Comparison of ENCODE assay signal across 18 cellular contexts in genomic region chr21:14922980-14923379, GRCh38.
DNase-seq lines count a peak whose midpoint lies in the region; ATAC-seq, FAIRE-seq and TF ChIP-seq lines count a peak whose summit lies in the region.
"Had no signal": no experiment of that assay in that cellular context is flagged by ENCODE, and none has a peak within 500 bp of the region (broad histone marks: within the 10 kb centered on the region; RNA-seq: fewer than 3 reads in every experiment).

No MANE protein-coding gene starts in this region.

- no peaks in the 10 kb centered on the region for H3K9me3 Mint-ChIP-seq in HFFc6
- H3K9me3 Mint-ChIP-seq in activated naive CD8-positive, alpha-beta T cell treated with anti-CD3 and anti-CD28 coated beads, Interleukin-2, amount 50 U/mL, for 24 hours: no peaks in the 10 kb centered on the region
- no peaks in the 10 kb centered on the region for H3K9me3 Mint-ChIP-seq in activated naive CD4-positive, alpha-beta T cell treated with anti-CD3 and anti-CD28 coated beads, Interleukin-2, amount 10 ng/mL, durations not matched to agents 7 days and 5 days
- no peaks in the 10 kb centered on the region for H3K9me3 Mint-ChIP-seq in stimulated activated naive CD8-positive, alpha-beta T cell treated with anti-CD3 and anti-CD28 coated beads, Interleukin-15, amount 100 ng/mL, for 72 hours
- H3K9me3 Mint-ChIP-seq: CD4-positive, CD25-positive, alpha-beta regulatory T cell had no signal

- H3K36me3 ChIP-seq in subcutaneous abdominal adipose tissue (ENCODE audit: control insufficient read depth in 5 of 5, insufficient read depth in 5 of 5, low read length in 5 of 5): no peaks in the 10 kb centered on the region
- H3K36me3 ChIP-seq: BE2C had no signal

- no peak overlapping the region for H3K4me3 ChIP-seq in A549
- no peak overlapping the region for H3K4me3 ChIP-seq in subcutaneous abdominal adipose tissue (ENCODE audit: low read depth in 1 of 5, low read length in 5 of 5)

- POLR2A ChIA-PET in A549 (lab: Yijun Ruan, JAX): no interaction called here

- no peak for TF ChIP-seq EP300 in A549 (IDR thresholded peaks at IDR 0.05)

- no peak for TF ChIP-seq CTCF in A549 (IDR thresholded peaks at IDR 0.05)
- TF ChIP-seq CTCF in HFFc6 (IDR thresholded peaks at IDR 0.05): no peak

- peak overlapping the region; percentile 11 for H3K4me3 Mint-ChIP-seq in HFFc6
- H3K4me3 Mint-ChIP-seq in activated naive CD8-positive, alpha-beta T cell treated with anti-CD3 and anti-CD28 coated beads, Interleukin-2, amount 50 U/mL, for 24 hours: no peak overlapping the region
- no peak overlapping the region for H3K4me3 Mint-ChIP-seq in activated naive CD4-positive, alpha-beta T cell treated with anti-CD3 and anti-CD28 coated beads, Interleukin-2, amount 10 ng/mL, durations not matched to agents 7 days and 5 days
- H3K4me3 Mint-ChIP-seq in stimulated activated naive CD8-positive, alpha-beta T cell treated with anti-CD3 and anti-CD28 coated beads, Interleukin-15, amount 100 ng/mL, for 72 hours: no peak overlapping the region
- H3K4me3 Mint-ChIP-seq: CD4-positive, CD25-positive, alpha-beta regulatory T cell had no signal

- CTCF ChIA-PET in A549 (lab: Yijun Ruan, JAX): no interaction called here
- CTCF ChIA-PET in activated naive CD4-positive, alpha-beta T cell treated with anti-CD3 and anti-CD28 coated beads, Interleukin-2, amount 10 ng/mL, durations not matched to agents 7 days and 5 days (lab: Charles Lee): no interaction called here

- H3K27ac ChIP-seq in A549 (no peak overlapping the region), subcutaneous abdominal adipose tissue (ENCODE audit: low read depth, low read length) (peak overlapping the region; percentile 84)

- H3K4me1 ChIP-seq in A549: no peaks in the 10 kb centered on the region
- H3K4me1 ChIP-seq in subcutaneous abdominal adipose tissue (ENCODE audit: control insufficient read depth in 5 of 5, insufficient read depth in 5 of 5, low read length in 5 of 5): peaks cover 0 to 34% (median 5%) of the 10 kb centered on the region in 5 donors
- H3K4me1 ChIP-seq: BE2C, Caco-2 had no signal

- H3K27ac Mint-ChIP-seq in HFFc6: peak overlapping the region; percentile 30
- H3K27ac Mint-ChIP-seq in activated naive CD8-positive, alpha-beta T cell treated with anti-CD3 and anti-CD28 coated beads, Interleukin-2, amount 50 U/mL, for 24 hours: no peak overlapping the region
- H3K27ac Mint-ChIP-seq in activated naive CD4-positive, alpha-beta T cell treated with anti-CD3 and anti-CD28 coated beads, Interleukin-2, amount 10 ng/mL, durations not matched to agents 7 days and 5 days: no peak overlapping the region
- no peak overlapping the region for H3K27ac Mint-ChIP-seq in stimulated activated naive CD8-positive, alpha-beta T cell treated with anti-CD3 and anti-CD28 coated beads, Interleukin-15, amount 100 ng/mL, for 72 hours
- H3K27ac Mint-ChIP-seq: CD4-positive, CD25-positive, alpha-beta regulatory T cell had no signal

- H3K27me3 ChIP-seq in subcutaneous abdominal adipose tissue (ENCODE audit: control insufficient read depth in 5 of 5, insufficient read depth in 4 of 5, low read length in 5 of 5): no peaks in the 10 kb centered on the region
- H3K27me3 ChIP-seq: BE2C had no signal

- H3K4me2 ChIP-seq in A549: no peak overlapping the region

- no peak for TF ChIP-seq POLR2A in A549 (IDR thresholded peaks at IDR 0.05; ENCODE audit: low read length)

- H3K9me3 ChIP-seq in A549 (no peaks in the 10 kb centered on the region), subcutaneous abdominal adipose tissue (ENCODE audit: control insufficient read depth in 5 of 5, low read length in 5 of 5) (no peaks in the 10 kb centered on the region)
- H3K9me3 ChIP-seq: BE2C, Caco-2 had no signal

- 100% methylated on average over 1 of the region's 1 CpG for WGBS in A549 (ENCODE audit: missing lambda C conversion rate)

- H3K27me3 Mint-ChIP-seq in HFFc6 (ENCODE audit: insufficient read depth): no peaks in the 10 kb centered on the region
- H3K27me3 Mint-ChIP-seq in activated naive CD8-positive, alpha-beta T cell treated with anti-CD3 and anti-CD28 coated beads, Interleukin-2, amount 50 U/mL, for 24 hours: peaks cover 6% of the 10 kb centered on the region
- H3K27me3 Mint-ChIP-seq in activated naive CD4-positive, alpha-beta T cell treated with anti-CD3 and anti-CD28 coated beads, Interleukin-2, amount 10 ng/mL, durations not matched to agents 7 days and 5 days: no peaks in the 10 kb centered on the region
- no peaks in the 10 kb centered on the region for H3K27me3 Mint-ChIP-seq in stimulated activated naive CD8-positive, alpha-beta T cell treated with anti-CD3 and anti-CD28 coated beads, Interleukin-15, amount 100 ng/mL, for 72 hours
- H3K27me3 Mint-ChIP-seq: CD4-positive, CD25-positive, alpha-beta regulatory T cell had no signal

- no peak for TF ChIP-seq RAD21 in A549 (conservative IDR thresholded peaks at IDR 0.05 in 1 of 2, IDR thresholded peaks at IDR 0.05 in 1 of 2)

- H3K36me3 Mint-ChIP-seq in HFFc6 (ENCODE audit: low read depth): no peaks in the 10 kb centered on the region
- H3K36me3 Mint-ChIP-seq in activated naive CD8-positive, alpha-beta T cell treated with anti-CD3 and anti-CD28 coated beads, Interleukin-2, amount 50 U/mL, for 24 hours (ENCODE audit: low read depth): no peaks in the 10 kb centered on the region
- H3K36me3 Mint-ChIP-seq in activated naive CD4-positive, alpha-beta T cell treated with anti-CD3 and anti-CD28 coated beads, Interleukin-2, amount 10 ng/mL, durations not matched to agents 7 days and 5 days: no peaks in the 10 kb centered on the region
- H3K36me3 Mint-ChIP-seq: CD4-positive, CD25-positive, alpha-beta regulatory T cell had no signal

- DNase-seq in A549 (ENCODE audit: low read depth in 1 of 2, low spot score in 1 of 2) (no peak), HFFc6 (no peak)
- no peak for DNase-seq in activated naive CD8-positive, alpha-beta T cell treated with anti-CD3 and anti-CD28 coated beads, Interleukin-2, amount 50 U/mL, for 24 hours
- DNase-seq in activated naive CD4-positive, alpha-beta T cell treated with anti-CD3 and anti-CD28 coated beads, Interleukin-2, amount 10 ng/mL, durations not matched to agents 7 days and 5 days: no peak
- no peak for DNase-seq in stimulated activated naive CD8-positive, alpha-beta T cell treated with anti-CD3 and anti-CD28 coated beads, Interleukin-15, amount 100 ng/mL, for 72 hours
- DNase-seq: 8988T; ACHN; BE2C; C1 segment of cervical spinal cord; Caco-2; CD4-positive, CD25-positive, alpha-beta regulatory T cell; GOT3; H7 had no signal

- peaks cover 52% of the 10 kb centered on the region for H3K4me1 Mint-ChIP-seq in HFFc6 (ENCODE audit: low read depth)
- H3K4me1 Mint-ChIP-seq in activated naive CD8-positive, alpha-beta T cell treated with anti-CD3 and anti-CD28 coated beads, Interleukin-2, amount 50 U/mL, for 24 hours: no peaks in the 10 kb centered on the region
- no peaks in the 10 kb centered on the region for H3K4me1 Mint-ChIP-seq in activated naive CD4-positive, alpha-beta T cell treated with anti-CD3 and anti-CD28 coated beads, Interleukin-2, amount 10 ng/mL, durations not matched to agents 7 days and 5 days
- no peaks in the 10 kb centered on the region for H3K4me1 Mint-ChIP-seq in stimulated activated naive CD8-positive, alpha-beta T cell treated with anti-CD3 and anti-CD28 coated beads, Interleukin-15, amount 100 ng/mL, for 72 hours
- H3K4me1 Mint-ChIP-seq: CD4-positive, CD25-positive, alpha-beta regulatory T cell had no signal

- no peak overlapping the region for H3K9ac ChIP-seq in subcutaneous abdominal adipose tissue (ENCODE audit: low read length in 5 of 5)

- no peak for ATAC-seq in A549
- ATAC-seq in activated naive CD8-positive, alpha-beta T cell treated with anti-CD3 and anti-CD28 coated beads, Interleukin-2, amount 50 U/mL, for 24 hours: no peak
- no peak for ATAC-seq in stimulated activated naive CD8-positive, alpha-beta T cell treated with anti-CD3 and anti-CD28 coated beads, Interleukin-15, amount 100 ng/mL, for 72 hours

- FAIRE-seq in A549 (lab: Jason Lieb, UNC): no peak
- peak; percentile 45 for FAIRE-seq in endometrium (lab: Jason Lieb, UNC)
- FAIRE-seq: D721Med, GM12891, GM19239 had no signal

TF ChIP-seq in A549, 52 proteins besides CTCF, POLR2A, EP300 and RAD21:
- TF ChIP-seq MAFK (IDR thresholded peaks at IDR 0.05; ENCODE audit: partially characterized antibody) (peak; percentile 65), TFCP2L1 (CRISPR knock-in tag; IDR thresholded peaks at IDR 0.05) (no peak)
